Comparison of ENCODE assay signal across 8 cellular contexts in genomic region chr4:145180298-145181090, GRCh38. TPM values are rescaled to one million over a fixed set of nuclear protein-coding genes. Genes with fewer than 3 reads are reported as not detected.
A peak's percentile ranks its signal among the peaks of the same experiment; 100 is the strongest.
DNase-seq lines count a peak whose midpoint lies in the region; ATAC-seq and TF ChIP-seq lines count a peak whose summit lies in the region.

A gene with protein sequence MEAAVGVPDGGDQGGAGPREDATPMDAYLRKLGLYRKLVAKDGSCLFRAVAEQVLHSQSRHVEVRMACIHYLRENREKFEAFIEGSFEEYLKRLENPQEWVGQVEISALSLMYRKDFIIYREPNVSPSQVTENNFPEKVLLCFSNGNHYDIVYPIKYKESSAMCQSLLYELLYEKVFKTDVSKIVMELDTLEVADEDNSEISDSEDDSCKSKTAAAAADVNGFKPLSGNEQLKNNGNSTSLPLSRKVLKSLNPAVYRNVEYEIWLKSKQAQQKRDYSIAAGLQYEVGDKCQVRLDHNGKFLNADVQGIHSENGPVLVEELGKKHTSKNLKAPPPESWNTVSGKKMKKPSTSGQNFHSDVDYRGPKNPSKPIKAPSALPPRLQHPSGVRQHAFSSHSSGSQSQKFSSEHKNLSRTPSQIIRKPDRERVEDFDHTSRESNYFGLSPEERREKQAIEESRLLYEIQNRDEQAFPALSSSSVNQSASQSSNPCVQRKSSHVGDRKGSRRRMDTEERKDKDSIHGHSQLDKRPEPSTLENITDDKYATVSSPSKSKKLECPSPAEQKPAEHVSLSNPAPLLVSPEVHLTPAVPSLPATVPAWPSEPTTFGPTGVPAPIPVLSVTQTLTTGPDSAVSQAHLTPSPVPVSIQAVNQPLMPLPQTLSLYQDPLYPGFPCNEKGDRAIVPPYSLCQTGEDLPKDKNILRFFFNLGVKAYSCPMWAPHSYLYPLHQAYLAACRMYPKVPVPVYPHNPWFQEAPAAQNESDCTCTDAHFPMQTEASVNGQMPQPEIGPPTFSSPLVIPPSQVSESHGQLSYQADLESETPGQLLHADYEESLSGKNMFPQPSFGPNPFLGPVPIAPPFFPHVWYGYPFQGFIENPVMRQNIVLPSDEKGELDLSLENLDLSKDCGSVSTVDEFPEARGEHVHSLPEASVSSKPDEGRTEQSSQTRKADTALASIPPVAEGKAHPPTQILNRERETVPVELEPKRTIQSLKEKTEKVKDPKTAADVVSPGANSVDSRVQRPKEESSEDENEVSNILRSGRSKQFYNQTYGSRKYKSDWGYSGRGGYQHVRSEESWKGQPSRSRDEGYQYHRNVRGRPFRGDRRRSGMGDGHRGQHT (minus strand): TSS chr4:145180589. CDS start chr4:145179973, 616 bp downstream.

- H3K36me3 Mint-ChIP-seq in activated naive CD4-positive, alpha-beta T cell treated with anti-CD3 and anti-CD28 coated beads, Interleukin-2, amount 50 U/mL, for 72 hours: peaks cover 18 to 23% of the 10 kb centered on the region in 2 donors

- H3K4me3 ChIP-seq in testis: peak within 1 kb of the TSS; percentile 80 to 96

- peak; percentile 96 for DNase-seq in GM10266 (ENCODE audit: extremely low spot score)
- DNase-seq in NCI-H1092 (lab: John Stamatoyannopoulos, UW): peak; percentile 97
- peak; percentile 91 to 95 for DNase-seq in activated naive CD4-positive, alpha-beta T cell treated with anti-CD3 and anti-CD28 coated beads, Interleukin-2, amount 50 U/mL, for 72 hours (ENCODE audit: low spot score in 2 of 2)
- peak; percentile 97 for DNase-seq in glomerular visceral epithelial cell (ENCODE audit: extremely low spot score)
- DNase-seq in omental fat pad (ENCODE audit: low spot score): peak; percentile 69
- DNase-seq in testis: peak; percentile 96

- H3K36me3 ChIP-seq in testis (ENCODE audit: low read depth, missing control alignments): no peaks in the 10 kb centered on the region

- intact Hi-C loops in testis (cut with DNase I; ENCODE audit: low total_unique reads): no loop called here

- no peaks in the 10 kb centered on the region for H3K9me3 ChIP-seq in testis

- WGBS in testis, 2 donors: 0 to 1% methylated on average over 37 to 50 of the region's 94 CpGs

- peaks cover 19% of the 10 kb centered on the region for H3K4me1 ChIP-seq in testis

- no peaks in the 10 kb centered on the region for H3K27me3 ChIP-seq in testis

- H3K27ac ChIP-seq in testis: peak within 1 kb of the TSS; percentile 95 to 99

- ATAC-seq in HG02588 (IDR thresholded peaks at IDR 0.05; ENCODE audit: unreplicated experiment) (peak; percentile 73), SK-N-SH treated with all-trans-retinoic acid at 6 μM for 48 hours (peak; percentile 91), omental fat pad (ENCODE audit: low FRiP score) (peak; percentile 93)
- peak; percentile 81 to 88 for ATAC-seq in activated naive CD4-positive, alpha-beta T cell treated with anti-CD3 and anti-CD28 coated beads, Interleukin-2, amount 50 U/mL, for 72 hours

- H3K9me3 Mint-ChIP-seq in activated naive CD4-positive, alpha-beta T cell treated with anti-CD3 and anti-CD28 coated beads, Interleukin-2, amount 50 U/mL, for 72 hours: no peaks in the 10 kb centered on the region

- peak within 1 kb of the TSS; percentile 93 to 94 for H3K27ac Mint-ChIP-seq in activated naive CD4-positive, alpha-beta T cell treated with anti-CD3 and anti-CD28 coated beads, Interleukin-2, amount 50 U/mL, for 72 hours

- TF ChIP-seq CTCF in GM10266 (IDR thresholded peaks at IDR 0.05; ENCODE audit: control insufficient read depth, insufficient read depth, low read depth, missing control alignments): peak; percentile 54
- no peak for TF ChIP-seq CTCF in omental fat pad (IDR thresholded peaks at IDR 0.05)
- TF ChIP-seq CTCF in testis (IDR thresholded peaks at IDR 0.05): peak in 1 of 3 experiments; percentile 14

- TF ChIP-seq POLR2A in testis (IDR thresholded peaks at IDR 0.05): no peak

TF ChIP-seq in SK-N-SH treated with all-trans-retinoic acid at 6 μM for 48 hours, 23 proteins besides CTCF, POLR2A, EP300 and RAD21:
- TF ChIP-seq PATZ1 (CRISPR knock-in tag; IDR thresholded peaks at IDR 0.05; ENCODE audit: borderline replicate concordance): peak; percentile 88; the same call in 1 of the 2 replicates
- TF ChIP-seq, protein P1, sequence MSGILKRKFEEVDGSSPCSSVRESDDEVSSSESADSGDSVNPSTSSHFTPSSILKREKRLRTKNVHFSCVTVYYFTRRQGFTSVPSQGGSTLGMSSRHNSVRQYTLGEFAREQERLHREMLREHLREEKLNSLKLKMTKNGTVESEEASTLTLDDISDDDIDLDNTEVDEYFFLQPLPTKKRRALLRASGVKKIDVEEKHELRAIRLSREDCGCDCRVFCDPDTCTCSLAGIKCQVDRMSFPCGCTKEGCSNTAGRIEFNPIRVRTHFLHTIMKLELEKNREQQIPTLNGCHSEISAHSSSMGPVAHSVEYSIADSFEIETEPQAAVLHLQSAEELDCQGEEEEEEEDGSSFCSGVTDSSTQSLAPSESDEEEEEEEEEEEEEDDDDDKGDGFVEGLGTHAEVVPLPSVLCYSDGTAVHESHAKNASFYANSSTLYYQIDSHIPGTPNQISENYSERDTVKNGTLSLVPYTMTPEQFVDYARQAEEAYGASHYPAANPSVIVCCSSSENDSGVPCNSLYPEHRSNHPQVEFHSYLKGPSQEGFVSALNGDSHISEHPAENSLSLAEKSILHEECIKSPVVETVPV (CRISPR knock-in tag; IDR thresholded peaks at IDR 0.05): no peak
TF ChIP-seq in SK-N-SH treated with all-trans-retinoic acid at 6 μM for 48 hours: peak in this region for 1.

RNA-seq across cellular contexts. Expression of the gene that starts here (rescaled TPM):
- total RNA-seq in activated naive CD4-positive, alpha-beta T cell treated with anti-CD3 and anti-CD28 coated beads, Interleukin-2, amount 50 U/mL, for 72 hours: 10 to 100 TPM; 39.6 to 47.9 TPM
- total RNA-seq in omental fat pad (10 to 100 TPM; 26.8 to 76.1 (median 48.0) TPM), testis (10 to 100 TPM; 90.9 to 93.9 TPM)
- polyA plus RNA-seq in testis (ENCODE audit: insufficient read depth, low read depth, low replicate concordance): 68.8 TPM

Comparison
In these comparisons a context has a peak if more than half of its experiments do, and no peak if none do; other contexts are left out.
1. Peak in every context shown above with its lines: DNase-seq, ATAC-seq, H3K4me3 ChIP-seq and H3K27ac ChIP-seq.